Comparison of ENCODE assay signal across 7 cellular contexts in the genomic region with DNA sequence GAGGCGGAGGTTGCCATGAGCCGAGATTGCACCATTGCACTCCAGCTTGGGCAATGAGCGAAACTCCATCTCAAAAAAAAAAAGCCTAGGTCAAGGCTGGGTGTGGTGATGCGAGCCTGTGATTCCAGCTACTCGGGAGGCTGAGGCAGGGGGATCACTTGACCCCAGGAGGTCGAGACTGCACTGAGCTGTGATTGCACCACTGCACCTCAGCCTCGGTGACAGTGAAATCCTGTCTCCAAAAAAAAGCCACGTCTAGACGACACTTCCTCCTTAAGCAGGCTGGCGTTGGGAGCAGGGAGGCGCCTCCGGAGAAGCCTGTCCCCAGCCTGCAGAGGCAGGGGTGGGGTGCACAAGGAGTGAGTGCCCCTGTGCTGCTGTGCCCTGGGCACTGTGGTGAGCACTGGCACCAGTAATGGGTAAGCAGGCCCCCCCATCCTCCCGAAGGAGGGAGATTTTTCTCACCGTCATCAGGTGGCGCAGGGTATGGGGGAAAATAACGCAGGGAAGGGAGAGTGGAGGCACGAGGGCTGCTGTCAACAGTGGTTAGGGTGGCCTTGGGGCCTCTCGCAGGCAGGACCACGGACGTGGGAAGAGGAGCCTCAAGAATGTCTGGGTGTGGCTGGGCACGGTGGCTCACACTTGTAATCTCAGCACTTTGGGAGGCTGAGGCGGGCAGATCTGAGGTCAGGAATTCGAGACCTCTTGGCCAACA. TPM values are rescaled to one million over a fixed set of nuclear protein-coding genes. Genes with fewer than 3 reads are reported as not detected.
DNase-seq lines count a peak whose midpoint lies in the region; ATAC-seq and FAIRE-seq lines count a peak whose summit lies in the region.
"Had no signal": no experiment of that assay in that cellular context is flagged by ENCODE, and none has a peak within 500 bp of the region (broad histone marks: within the 10 kb centered on the region; RNA-seq: fewer than 3 reads in every experiment).

No MANE protein-coding gene starts in this region.

- H3K36me3 Mint-ChIP-seq in IgD-negative memory B cell: peaks cover 2% of the 10 kb centered on the region

- 40 to 47% (median 46%) methylated on average over 23 of the region's 23 CpGs for WGBS in small intestine, 3 donors

- H3K9me3 Mint-ChIP-seq in IgD-negative memory B cell: no peaks in the 10 kb centered on the region

- H3K4me3 ChIP-seq in small intestine (ENCODE audit: low read depth in 1 of 2, low read length in 2 of 2): peak overlapping the region in 1 of 2 donors; percentile 17

- peaks cover 15 to 27% (median 24%) of the 10 kb centered on the region in 3 donors for H3K4me1 Mint-ChIP-seq in IgD-negative memory B cell

- peak; percentile 47 for DNase-seq in activated CD8-positive, alpha-beta memory T cell treated with anti-CD3 and anti-CD28 coated beads, Interleukin-2, amount 50 U/mL, for 24 hours (ENCODE audit: extremely low read depth)
- DNase-seq in small intestine (no peak), NCI-H1694 (lab: John Stamatoyannopoulos, UW) (no peak), HTR-8/SVneo (ENCODE audit: insufficient read length, low spot score) (no peak)
- DNase-seq: left cardiac atrium had no signal

- H3K27ac Mint-ChIP-seq in IgD-negative memory B cell: peak overlapping the region; percentile 90 to 96 (median 93)

- peak overlapping the region; percentile 56 to 92 (median 78) for H3K4me3 Mint-ChIP-seq in IgD-negative memory B cell

- FAIRE-seq in small intestine (lab: Jason Lieb, UNC) (no peak), HTR-8/SVneo (lab: Jason Lieb, UNC) (no peak)

- no peak for ATAC-seq in HG03108 (IDR thresholded peaks at IDR 0.05; ENCODE audit: unreplicated experiment)

- peaks cover 18 to 29% of the 10 kb centered on the region in 2 donors for H3K36me3 ChIP-seq in small intestine (ENCODE audit: control insufficient read depth in 2 of 2, insufficient read depth in 2 of 2, low read length in 2 of 2)

- H3K9me3 ChIP-seq in small intestine (ENCODE audit: control insufficient read depth, low read depth): no peaks in the 10 kb centered on the region

- H3K27ac ChIP-seq in small intestine (ENCODE audit: low read depth in 1 of 2, low read length in 1 of 2): peak overlapping the region; percentile 0 to 42

- H3K4me1 ChIP-seq in small intestine (ENCODE audit: control insufficient read depth in 2 of 2, insufficient read depth in 1 of 2, low read depth in 1 of 2, low read length in 1 of 2): peaks cover under 1 to 2% of the 10 kb centered on the region in 2 donors

- H3K27me3 Mint-ChIP-seq in IgD-negative memory B cell: peaks cover 2% of the 10 kb centered on the region

- no peaks in the 10 kb centered on the region for H3K27me3 ChIP-seq in small intestine (ENCODE audit: control insufficient read depth in 2 of 2, insufficient read depth in 2 of 2, low read length in 2 of 2)

RNA-seq across cellular contexts. Expression of gene P2RY11, which starts 0.7 kb away (rescaled TPM):
- polyA plus RNA-seq in IgD-negative memory B cell (3.3 TPM), small intestine (10 to 100 TPM in 1 of 3 donors, 1 to 10 TPM in 2; 3.8 to 14.6 (median 6.3) TPM)

RNA-seq across cellular contexts. Expression of gene PPAN, which starts 6.0 kb away (rescaled TPM):
- 37.5 TPM for polyA plus RNA-seq in IgD-negative memory B cell
- polyA plus RNA-seq in small intestine: 10 to 100 TPM; 26.2 to 48.3 (median 37.3) TPM

RNA-seq across cellular contexts. Expression of gene EIF3G, which starts 7.5 kb away (rescaled TPM):
- 214 TPM for polyA plus RNA-seq in IgD-negative memory B cell
- polyA plus RNA-seq in small intestine: 100 to 1,000 TPM; 138 to 218 (median 213) TPM

RNA-seq across cellular contexts. Expression of gene ANGPTL6, which starts 9.7 kb away (rescaled TPM):
- 1.3 TPM for polyA plus RNA-seq in IgD-negative memory B cell
- under 1 TPM; 0.45 to 0.72 (median 0.54) TPM for polyA plus RNA-seq in small intestine

RNA-seq across cellular contexts. Expression of gene SHFL, which starts 26.1 kb away (rescaled TPM):
- polyA plus RNA-seq in IgD-negative memory B cell: 63.2 TPM
- 10 to 100 TPM; 32.5 to 60.8 (median 40.5) TPM for polyA plus RNA-seq in small intestine
